ENCODE assay signal across 8 cellular contexts in genomic region chr4:143381171-143382118, GRCh38. TPM values are rescaled to one million over a fixed set of nuclear protein-coding genes. Genes with fewer than 3 reads are reported as not detected.
DNase-seq lines count a peak whose midpoint lies in the region; ATAC-seq, FAIRE-seq and TF ChIP-seq lines count a peak whose summit lies in the region.

No MANE protein-coding gene starts in this region.

- no peak for TF ChIP-seq POLR2A in GM12892 (IDR thresholded peaks at IDR 0.05; ENCODE audit: low read depth, low read length)

- DNase-seq in GM12892 (ENCODE audit: insufficient read length) (no peak), RWPE2 (ENCODE audit: low spot score) (no peak), Right ventricle myocardium inferior (ENCODE audit: missing footprints) (peak; percentile 92), putamen (ENCODE audit: low spot score) (peak; percentile 83), HK-2 (ENCODE audit: unreplicated experiment) (no peak), NCI-H187 treated with DMSO at 0.1 percent for 48 hours (lab: John Stamatoyannopoulos, UW) (no peak)

- no peak overlapping the region for H3K4me3 ChIP-seq in RWPE2 (ENCODE audit: severe bottlenecking)

- H3K9me3 ChIP-seq in RWPE2 (ENCODE audit: severe bottlenecking): no peaks in the 10 kb centered on the region

- ATAC-seq in HG02642 (IDR thresholded peaks at IDR 0.05; ENCODE audit: poor library complexity, unreplicated experiment) (peak; percentile 50), RWPE2 (ENCODE audit: low read depth) (peak; percentile 94), Right ventricle myocardium inferior (peak; percentile 79), HG03280 (IDR thresholded peaks at IDR 0.05; ENCODE audit: unreplicated experiment) (no peak)

- TF ChIP-seq CTCF in RWPE2 (IDR thresholded peaks at IDR 0.05; ENCODE audit: poor library complexity, severe bottlenecking): no peak

- FAIRE-seq in GM12892 (lab: Jason Lieb, UNC): peak; percentile 78

- H3K27me3 ChIP-seq in RWPE2 (ENCODE audit: insufficient read depth, poor library complexity, severe bottlenecking): no peaks in the 10 kb centered on the region

- H3K36me3 ChIP-seq in RWPE2 (ENCODE audit: low read depth): no peaks in the 10 kb centered on the region

- H3K4me1 ChIP-seq in RWPE2 (ENCODE audit: insufficient read depth, poor library complexity, severe bottlenecking): peaks cover 20% of the 10 kb centered on the region

- H3K27ac ChIP-seq in RWPE2 (ENCODE audit: poor library complexity, severe bottlenecking): peak overlapping the region; percentile 55

- intact Hi-C loops in Right ventricle myocardium inferior (cut with DNase I): no loop called here

RNA-seq across cellular contexts. Expression of gene GAB1, which starts 44.8 kb away (rescaled TPM):
- polyA plus RNA-seq in GM12892 (2012; ENCODE audit: missing spikeins): 1.8 TPM
- 77.4 TPM for total RNA-seq in Right ventricle myocardium inferior

Comparison
In these comparisons a context has a peak if more than half of its experiments do, and no peak if none do; other contexts are left out.
1. DNase-seq: peak in Right ventricle myocardium inferior (single experiment) and putamen (single experiment); none in GM12892 (single experiment), RWPE2 (single experiment), HK-2 (single experiment) and NCI-H187 treated with DMSO at 0.1 percent for 48 hours (single experiment).